Comparison of ENCODE assay signal across 2 cellular contexts in the genomic region with DNA sequence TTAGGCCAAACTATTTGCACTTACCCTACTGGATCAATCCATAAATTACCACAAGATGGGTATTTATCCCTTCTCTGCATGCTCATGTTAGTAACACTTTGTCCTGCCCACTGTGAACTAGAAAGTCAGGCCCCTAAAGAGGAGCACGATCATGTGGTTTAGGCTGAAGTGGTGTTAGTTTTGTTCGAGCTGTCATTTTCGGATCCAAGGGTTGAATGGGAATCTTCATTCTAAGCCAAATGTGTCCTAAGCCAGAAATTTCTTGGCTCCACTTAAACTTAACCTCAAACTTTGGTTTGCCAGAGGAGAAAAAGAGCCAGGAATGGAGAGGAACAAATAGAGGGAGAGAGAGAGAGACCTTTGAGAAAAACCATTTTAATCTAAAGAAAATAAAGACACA.
TF ChIP-seq lines count a peak whose summit lies in the region.

No MANE protein-coding gene starts in this region.

TF ChIP-seq in liver, 16 proteins besides CTCF, POLR2A, EP300 and RAD21:
- TF ChIP-seq, protein P1, sequence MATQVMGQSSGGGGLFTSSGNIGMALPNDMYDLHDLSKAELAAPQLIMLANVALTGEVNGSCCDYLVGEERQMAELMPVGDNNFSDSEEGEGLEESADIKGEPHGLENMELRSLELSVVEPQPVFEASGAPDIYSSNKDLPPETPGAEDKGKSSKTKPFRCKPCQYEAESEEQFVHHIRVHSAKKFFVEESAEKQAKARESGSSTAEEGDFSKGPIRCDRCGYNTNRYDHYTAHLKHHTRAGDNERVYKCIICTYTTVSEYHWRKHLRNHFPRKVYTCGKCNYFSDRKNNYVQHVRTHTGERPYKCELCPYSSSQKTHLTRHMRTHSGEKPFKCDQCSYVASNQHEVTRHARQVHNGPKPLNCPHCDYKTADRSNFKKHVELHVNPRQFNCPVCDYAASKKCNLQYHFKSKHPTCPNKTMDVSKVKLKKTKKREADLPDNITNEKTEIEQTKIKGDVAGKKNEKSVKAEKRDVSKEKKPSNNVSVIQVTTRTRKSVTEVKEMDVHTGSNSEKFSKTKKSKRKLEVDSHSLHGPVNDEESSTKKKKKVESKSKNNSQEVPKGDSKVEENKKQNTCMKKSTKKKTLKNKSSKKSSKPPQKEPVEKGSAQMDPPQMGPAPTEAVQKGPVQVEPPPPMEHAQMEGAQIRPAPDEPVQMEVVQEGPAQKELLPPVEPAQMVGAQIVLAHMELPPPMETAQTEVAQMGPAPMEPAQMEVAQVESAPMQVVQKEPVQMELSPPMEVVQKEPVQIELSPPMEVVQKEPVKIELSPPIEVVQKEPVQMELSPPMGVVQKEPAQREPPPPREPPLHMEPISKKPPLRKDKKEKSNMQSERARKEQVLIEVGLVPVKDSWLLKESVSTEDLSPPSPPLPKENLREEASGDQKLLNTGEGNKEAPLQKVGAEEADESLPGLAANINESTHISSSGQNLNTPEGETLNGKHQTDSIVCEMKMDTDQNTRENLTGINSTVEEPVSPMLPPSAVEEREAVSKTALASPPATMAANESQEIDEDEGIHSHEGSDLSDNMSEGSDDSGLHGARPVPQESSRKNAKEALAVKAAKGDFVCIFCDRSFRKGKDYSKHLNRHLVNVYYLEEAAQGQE (IDR thresholded peaks at IDR 0.05), result peak; percentile 17
- TF ChIP-seq RXRA (IDR thresholded peaks at IDR 0.05), result peak in 1 of 2 donors; percentile 62
- TF ChIP-seq, protein P2, sequence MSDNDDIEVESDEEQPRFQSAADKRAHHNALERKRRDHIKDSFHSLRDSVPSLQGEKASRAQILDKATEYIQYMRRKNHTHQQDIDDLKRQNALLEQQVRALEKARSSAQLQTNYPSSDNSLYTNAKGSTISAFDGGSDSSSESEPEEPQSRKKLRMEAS (IDR thresholded peaks at IDR 0.05), result peak; percentile 22
- peak in 1 of 2 donors; percentile 15 for TF ChIP-seq EGR1 (IDR thresholded peaks at IDR 0.05; ENCODE audit: low read depth in 2 of 2)
- TF ChIP-seq YY1 (IDR thresholded peaks at IDR 0.05), result peak; percentile 44
- TF ChIP-seq FOXA1 (IDR thresholded peaks at IDR 0.05), result no peak
- no peak for TF ChIP-seq NR2F2 (IDR thresholded peaks at IDR 0.05)
- TF ChIP-seq, protein P3, sequence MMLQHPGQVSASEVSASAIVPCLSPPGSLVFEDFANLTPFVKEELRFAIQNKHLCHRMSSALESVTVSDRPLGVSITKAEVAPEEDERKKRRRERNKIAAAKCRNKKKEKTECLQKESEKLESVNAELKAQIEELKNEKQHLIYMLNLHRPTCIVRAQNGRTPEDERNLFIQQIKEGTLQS (IDR thresholded peaks at IDR 0.05), result no peak
- TF ChIP-seq FOXA2 (IDR thresholded peaks at IDR 0.05), result no peak
- no peak for TF ChIP-seq TAF1 (conservative IDR thresholded peaks at IDR 0.05)
- no peak for TF ChIP-seq HNF4G (IDR thresholded peaks at IDR 0.05)
- peak; percentile 13 for TF ChIP-seq SP1 (IDR thresholded peaks at IDR 0.05)
- TF ChIP-seq, protein P4, sequence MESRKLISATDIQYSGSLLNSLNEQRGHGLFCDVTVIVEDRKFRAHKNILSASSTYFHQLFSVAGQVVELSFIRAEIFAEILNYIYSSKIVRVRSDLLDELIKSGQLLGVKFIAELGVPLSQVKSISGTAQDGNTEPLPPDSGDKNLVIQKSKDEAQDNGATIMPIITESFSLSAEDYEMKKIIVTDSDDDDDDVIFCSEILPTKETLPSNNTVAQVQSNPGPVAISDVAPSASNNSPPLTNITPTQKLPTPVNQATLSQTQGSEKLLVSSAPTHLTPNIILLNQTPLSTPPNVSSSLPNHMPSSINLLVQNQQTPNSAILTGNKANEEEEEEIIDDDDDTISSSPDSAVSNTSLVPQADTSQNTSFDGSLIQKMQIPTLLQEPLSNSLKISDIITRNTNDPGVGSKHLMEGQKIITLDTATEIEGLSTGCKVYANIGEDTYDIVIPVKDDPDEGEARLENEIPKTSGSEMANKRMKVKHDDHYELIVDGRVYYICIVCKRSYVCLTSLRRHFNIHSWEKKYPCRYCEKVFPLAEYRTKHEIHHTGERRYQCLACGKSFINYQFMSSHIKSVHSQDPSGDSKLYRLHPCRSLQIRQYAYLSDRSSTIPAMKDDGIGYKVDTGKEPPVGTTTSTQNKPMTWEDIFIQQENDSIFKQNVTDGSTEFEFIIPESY (IDR thresholded peaks at IDR 0.05), result peak; percentile 27
- TF ChIP-seq GABPA (IDR thresholded peaks at IDR 0.05 in 1 of 2, conservative IDR thresholded peaks at IDR 0.05 in 1 of 2), result no peak
- TF ChIP-seq JUND (IDR thresholded peaks at IDR 0.05), result peak in 1 of 2 donors; percentile 28
- peak; percentile 37 to 57 for TF ChIP-seq HNF4A (conservative IDR thresholded peaks at IDR 0.05)

TF ChIP-seq in HepG2, 621 proteins besides CTCF, POLR2A, EP300 and RAD21:
- TF ChIP-seq ZNF562 (CRISPR knock-in tag; IDR thresholded peaks at IDR 0.05; ENCODE audit: borderline replicate concordance), result no peak
- TF ChIP-seq PRMT3 (CRISPR knock-in tag; IDR thresholded peaks at IDR 0.05; ENCODE audit: borderline replicate concordance, low read depth), result no peak
- TF ChIP-seq, protein P5, sequence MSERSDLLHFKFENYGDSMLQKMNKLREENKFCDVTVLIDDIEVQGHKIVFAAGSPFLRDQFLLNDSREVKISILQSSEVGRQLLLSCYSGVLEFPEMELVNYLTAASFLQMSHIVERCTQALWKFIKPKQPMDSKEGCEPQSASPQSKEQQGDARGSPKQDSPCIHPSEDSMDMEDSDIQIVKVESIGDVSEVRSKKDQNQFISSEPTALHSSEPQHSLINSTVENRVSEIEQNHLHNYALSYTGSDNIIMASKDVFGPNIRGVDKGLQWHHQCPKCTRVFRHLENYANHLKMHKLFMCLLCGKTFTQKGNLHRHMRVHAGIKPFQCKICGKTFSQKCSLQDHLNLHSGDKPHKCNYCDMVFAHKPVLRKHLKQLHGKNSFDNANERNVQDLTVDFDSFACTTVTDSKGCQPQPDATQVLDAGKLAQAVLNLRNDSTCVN (CRISPR knock-in tag; IDR thresholded peaks at IDR 0.05; ENCODE audit: borderline replicate concordance), result no peak
- no peak for TF ChIP-seq KLF11 (CRISPR knock-in tag; IDR thresholded peaks at IDR 0.05)
- TF ChIP-seq ZNF773 (CRISPR knock-in tag; IDR thresholded peaks at IDR 0.05; ENCODE audit: borderline replicate concordance), result no peak
- TF ChIP-seq, protein P6, sequence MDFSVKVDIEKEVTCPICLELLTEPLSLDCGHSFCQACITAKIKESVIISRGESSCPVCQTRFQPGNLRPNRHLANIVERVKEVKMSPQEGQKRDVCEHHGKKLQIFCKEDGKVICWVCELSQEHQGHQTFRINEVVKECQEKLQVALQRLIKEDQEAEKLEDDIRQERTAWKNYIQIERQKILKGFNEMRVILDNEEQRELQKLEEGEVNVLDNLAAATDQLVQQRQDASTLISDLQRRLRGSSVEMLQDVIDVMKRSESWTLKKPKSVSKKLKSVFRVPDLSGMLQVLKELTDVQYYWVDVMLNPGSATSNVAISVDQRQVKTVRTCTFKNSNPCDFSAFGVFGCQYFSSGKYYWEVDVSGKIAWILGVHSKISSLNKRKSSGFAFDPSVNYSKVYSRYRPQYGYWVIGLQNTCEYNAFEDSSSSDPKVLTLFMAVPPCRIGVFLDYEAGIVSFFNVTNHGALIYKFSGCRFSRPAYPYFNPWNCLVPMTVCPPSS (IDR thresholded peaks at IDR 0.05), result no peak
- no peak for TF ChIP-seq BRD4 (CRISPR knock-in tag; IDR thresholded peaks at IDR 0.05)
- TF ChIP-seq ZNF713 (CRISPR knock-in tag; IDR thresholded peaks at IDR 0.05), result no peak
- TF ChIP-seq, protein P7, sequence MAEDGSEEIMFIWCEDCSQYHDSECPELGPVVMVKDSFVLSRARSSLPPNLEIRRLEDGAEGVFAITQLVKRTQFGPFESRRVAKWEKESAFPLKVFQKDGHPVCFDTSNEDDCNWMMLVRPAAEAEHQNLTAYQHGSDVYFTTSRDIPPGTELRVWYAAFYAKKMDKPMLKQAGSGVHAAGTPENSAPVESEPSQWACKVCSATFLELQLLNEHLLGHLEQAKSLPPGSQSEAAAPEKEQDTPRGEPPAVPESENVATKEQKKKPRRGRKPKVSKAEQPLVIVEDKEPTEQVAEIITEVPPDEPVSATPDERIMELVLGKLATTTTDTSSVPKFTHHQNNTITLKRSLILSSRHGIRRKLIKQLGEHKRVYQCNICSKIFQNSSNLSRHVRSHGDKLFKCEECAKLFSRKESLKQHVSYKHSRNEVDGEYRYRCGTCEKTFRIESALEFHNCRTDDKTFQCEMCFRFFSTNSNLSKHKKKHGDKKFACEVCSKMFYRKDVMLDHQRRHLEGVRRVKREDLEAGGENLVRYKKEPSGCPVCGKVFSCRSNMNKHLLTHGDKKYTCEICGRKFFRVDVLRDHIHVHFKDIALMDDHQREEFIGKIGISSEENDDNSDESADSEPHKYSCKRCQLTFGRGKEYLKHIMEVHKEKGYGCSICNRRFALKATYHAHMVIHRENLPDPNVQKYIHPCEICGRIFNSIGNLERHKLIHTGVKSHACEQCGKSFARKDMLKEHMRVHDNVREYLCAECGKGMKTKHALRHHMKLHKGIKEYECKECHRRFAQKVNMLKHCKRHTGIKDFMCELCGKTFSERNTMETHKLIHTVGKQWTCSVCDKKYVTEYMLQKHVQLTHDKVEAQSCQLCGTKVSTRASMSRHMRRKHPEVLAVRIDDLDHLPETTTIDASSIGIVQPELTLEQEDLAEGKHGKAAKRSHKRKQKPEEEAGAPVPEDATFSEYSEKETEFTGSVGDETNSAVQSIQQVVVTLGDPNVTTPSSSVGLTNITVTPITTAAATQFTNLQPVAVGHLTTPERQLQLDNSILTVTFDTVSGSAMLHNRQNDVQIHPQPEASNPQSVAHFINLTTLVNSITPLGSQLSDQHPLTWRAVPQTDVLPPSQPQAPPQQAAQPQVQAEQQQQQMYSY (CRISPR knock-in tag; IDR thresholded peaks at IDR 0.05), result no peak
- no peak for TF ChIP-seq TSC22D2 (CRISPR knock-in tag; IDR thresholded peaks at IDR 0.05; ENCODE audit: borderline replicate concordance)
- no peak for TF ChIP-seq ZNF615 (CRISPR knock-in tag; IDR thresholded peaks at IDR 0.05; ENCODE audit: borderline replicate concordance)
- no peak for TF ChIP-seq SALL2 (CRISPR knock-in tag; IDR thresholded peaks at IDR 0.05)
- TF ChIP-seq, protein P8, sequence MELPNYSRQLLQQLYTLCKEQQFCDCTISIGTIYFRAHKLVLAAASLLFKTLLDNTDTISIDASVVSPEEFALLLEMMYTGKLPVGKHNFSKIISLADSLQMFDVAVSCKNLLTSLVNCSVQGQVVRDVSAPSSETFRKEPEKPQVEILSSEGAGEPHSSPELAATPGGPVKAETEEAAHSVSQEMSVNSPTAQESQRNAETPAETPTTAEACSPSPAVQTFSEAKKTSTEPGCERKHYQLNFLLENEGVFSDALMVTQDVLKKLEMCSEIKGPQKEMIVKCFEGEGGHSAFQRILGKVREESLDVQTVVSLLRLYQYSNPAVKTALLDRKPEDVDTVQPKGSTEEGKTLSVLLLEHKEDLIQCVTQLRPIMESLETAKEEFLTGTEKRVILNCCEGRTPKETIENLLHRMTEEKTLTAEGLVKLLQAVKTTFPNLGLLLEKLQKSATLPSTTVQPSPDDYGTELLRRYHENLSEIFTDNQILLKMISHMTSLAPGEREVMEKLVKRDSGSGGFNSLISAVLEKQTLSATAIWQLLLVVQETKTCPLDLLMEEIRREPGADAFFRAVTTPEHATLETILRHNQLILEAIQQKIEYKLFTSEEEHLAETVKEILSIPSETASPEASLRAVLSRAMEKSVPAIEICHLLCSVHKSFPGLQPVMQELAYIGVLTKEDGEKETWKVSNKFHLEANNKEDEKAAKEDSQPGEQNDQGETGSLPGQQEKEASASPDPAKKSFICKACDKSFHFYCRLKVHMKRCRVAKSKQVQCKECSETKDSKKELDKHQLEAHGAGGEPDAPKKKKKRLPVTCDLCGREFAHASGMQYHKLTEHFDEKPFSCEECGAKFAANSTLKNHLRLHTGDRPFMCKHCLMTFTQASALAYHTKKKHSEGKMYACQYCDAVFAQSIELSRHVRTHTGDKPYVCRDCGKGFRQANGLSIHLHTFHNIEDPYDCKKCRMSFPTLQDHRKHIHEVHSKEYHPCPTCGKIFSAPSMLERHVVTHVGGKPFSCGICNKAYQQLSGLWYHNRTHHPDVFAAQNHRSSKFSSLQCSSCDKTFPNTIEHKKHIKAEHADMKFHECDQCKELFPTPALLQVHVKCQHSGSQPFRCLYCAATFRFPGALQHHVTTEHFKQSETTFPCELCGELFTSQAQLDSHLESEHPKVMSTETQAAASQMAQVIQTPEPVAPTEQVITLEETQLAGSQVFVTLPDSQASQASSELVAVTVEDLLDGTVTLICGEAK (IDR thresholded peaks at IDR 0.05), result no peak
- TF ChIP-seq, protein P8 (CRISPR knock-in tag; IDR thresholded peaks at IDR 0.05), result no peak
- no peak for TF ChIP-seq ATM (IDR thresholded peaks at IDR 0.05; ENCODE audit: borderline replicate concordance)
- no peak for TF ChIP-seq HOXA5 (CRISPR knock-in tag; IDR thresholded peaks at IDR 0.05)
- TF ChIP-seq SNAPC2 (CRISPR knock-in tag; IDR thresholded peaks at IDR 0.05), result no peak
